In the genomic region with DNA sequence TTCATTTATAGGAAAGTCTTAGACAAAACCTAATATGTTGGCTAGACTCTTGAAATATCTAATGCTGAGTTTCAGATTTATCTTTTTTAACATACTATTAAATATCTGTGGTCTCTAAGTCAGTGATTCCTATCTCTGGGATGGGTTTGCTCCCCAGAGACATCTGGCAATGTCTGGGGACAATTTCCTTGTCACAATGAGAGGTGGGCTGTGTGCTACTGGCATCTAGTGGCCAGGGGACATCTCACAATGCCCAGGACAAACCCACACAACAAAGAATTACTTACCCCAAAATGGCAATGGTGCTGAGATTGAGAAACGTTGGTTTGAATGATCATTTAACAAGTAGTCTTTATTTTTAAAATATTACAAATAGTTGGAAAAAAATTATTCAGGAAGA, we compare ENCODE assay signal across 9 cellular contexts.
DNase-seq lines count a peak whose midpoint lies in the region; ATAC-seq and TF ChIP-seq lines count a peak whose summit lies in the region.
"Had no signal": no experiment of that assay in that cellular context is flagged by ENCODE, and none has a peak within 500 bp of the region (broad histone marks: within the 10 kb centered on the region; RNA-seq: fewer than 3 reads in every experiment).

No MANE protein-coding gene starts in this region.

- H3K36me3 ChIP-seq in hepatocyte (replicated peaks; ENCODE audit: insufficient read depth, low read depth), result no peaks in the 10 kb centered on the region

- no peaks in the 10 kb centered on the region for H3K27me3 ChIP-seq in hepatocyte
- H3K27me3 ChIP-seq: right atrium auricular region had no signal

- DNase-seq in ACHN, result peak; percentile 23
- no peak for DNase-seq in GM13977 (ENCODE audit: low spot score)
- DNase-seq in RPMI8226, result peak; percentile 15
- DNase-seq in hepatocyte (ENCODE audit: low spot score), result peak; percentile 15
- no peak for DNase-seq in left lobe of liver (ENCODE audit: low spot score)
- no peak for DNase-seq in occipital lobe (lab: John Stamatoyannopoulos, UW)
- DNase-seq in NCI-H2107 treated with DMSO at 0.1 percent for 48 hours (lab: John Stamatoyannopoulos, UW; ENCODE audit: unreplicated experiment), result no peak

- no peak overlapping the region for H3K4me3 ChIP-seq in hepatocyte
- H3K4me3 ChIP-seq: right atrium auricular region had no signal

- H3K27ac ChIP-seq in hepatocyte, result no peak overlapping the region
- H3K27ac ChIP-seq: right atrium auricular region had no signal

- 47% methylated on average over 1 of the region's 1 CpG for WGBS in hepatocyte (ENCODE audit: low lambda C conversion rate, missing lambda C conversion rate)

- TF ChIP-seq CTCF in GM13977 (IDR thresholded peaks at IDR 0.05; ENCODE audit: extremely low read depth, insufficient read depth, missing control alignments) (peak; percentile 20), hepatocyte (IDR thresholded peaks at IDR 0.05; ENCODE audit: poor library complexity) (peak; percentile 58)

- in situ Hi-C loops in ACHN (cut with HindIII; ENCODE audit: low pct_ligation_motif_present, low pct_unique_long_range_greater_than_20kb, low sequenced_read_pairs) (no loop called here), GM13977 (cut with MboI; ENCODE audit: low pct_unique_long_range_greater_than_20kb, low sequenced_read_pairs, unreplicated experiment) (no loop called here)

- no peak for ATAC-seq in left lobe of liver
- no peak for ATAC-seq in GM18858 (IDR thresholded peaks at IDR 0.05; ENCODE audit: unreplicated experiment)

- H3K79me2 ChIP-seq in hepatocyte, result no peaks in the 10 kb centered on the region

- H3K9me3 ChIP-seq in hepatocyte (ENCODE audit: low read depth), result no peaks in the 10 kb centered on the region
- H3K9me3 ChIP-seq: right atrium auricular region had no signal

- no peaks in the 10 kb centered on the region for H3K4me1 ChIP-seq in hepatocyte (ENCODE audit: insufficient read depth)

- no peak overlapping the region for H2AFZ ChIP-seq in hepatocyte

- H4K20me1 ChIP-seq in hepatocyte (ENCODE audit: insufficient read depth, poor library complexity, severe bottlenecking), result no peaks in the 10 kb centered on the region

- no peaks in the 10 kb centered on the region for H3K9me2 ChIP-seq in hepatocyte (replicated peaks; ENCODE audit: insufficient read depth)

- H3K4me2 ChIP-seq in hepatocyte, result no peak overlapping the region

Comparison
In these comparisons a context has a peak if more than half of its experiments do, and no peak if none do; other contexts are left out.
1. DNase-seq: peak in ACHN (single experiment), RPMI8226 (single experiment) and hepatocyte (single experiment); none in GM13977 (single experiment), left lobe of liver (single experiment), occipital lobe (single experiment) and NCI-H2107 treated with DMSO at 0.1 percent for 48 hours (single experiment).